ENCODE assay signal across 18 cellular contexts in genomic region chr5:173662896-173663809, GRCh38. TPM values are rescaled to one million over a fixed set of nuclear protein-coding genes. Genes with fewer than 3 reads are reported as not detected.
DNase-seq lines count a peak whose midpoint lies in the region; ATAC-seq and TF ChIP-seq lines count a peak whose summit lies in the region.
"Had no signal": no experiment of that assay in that cellular context is flagged by ENCODE, and none has a peak within 500 bp of the region (broad histone marks: within the 10 kb centered on the region; RNA-seq: fewer than 3 reads in every experiment).

No MANE protein-coding gene starts in this region.

- no peak overlapping the region for H2AFZ ChIP-seq in mammary epithelial cell (ENCODE audit: low read depth, low read length)
- peak overlapping the region; percentile 24; the same call in 1 of the 2 replicates for H2AFZ ChIP-seq in PC-3 (ENCODE audit: low read length)

- BruUV-seq in mammary epithelial cell (replicated peaks; lab: Mats Ljungman, UMichigan) = no TSS peak
- BruUV-seq in PC-3 (replicated peaks; lab: Mats Ljungman, UMichigan) = no TSS peak

- H3K36me3 ChIP-seq in mammary epithelial cell (ENCODE audit: insufficient read depth, low read length) (no peaks in the 10 kb centered on the region), PC-3 (ENCODE audit: low read depth, low read length) (no peaks in the 10 kb centered on the region)
- H3K36me3 ChIP-seq: BE2C had no signal

- in situ Hi-C loops in T47D (cut with HindIII; ENCODE audit: low pct_unique_long_range_greater_than_20kb, low sequenced_read_pairs) = no loop called here
- in situ Hi-C loops in mammary epithelial cell (cut with MboI; ENCODE audit: low sequenced_read_pairs in 2 of 2) = no loop called here

- no peaks in the 10 kb centered on the region for H3K79me2 ChIP-seq in mammary epithelial cell (ENCODE audit: insufficient read depth, low read length)
- H3K79me2 ChIP-seq in PC-3 (ENCODE audit: low read length) = no peaks in the 10 kb centered on the region

- H3K9me3 ChIP-seq in mammary epithelial cell (replicated peaks; ENCODE audit: insufficient read depth, low read length) (peaks cover 2% of the 10 kb centered on the region), PC-3 (ENCODE audit: low read length) (no peaks in the 10 kb centered on the region)
- H3K9me3 ChIP-seq: BE2C had no signal

- H3F3A ChIP-seq in PC-3 (ENCODE audit: low read length, unreplicated experiment) = no peaks in the 10 kb centered on the region

- no peak for TF ChIP-seq CTCF in mammary epithelial cell (conservative IDR thresholded peaks at IDR 0.05 in 1 of 2, IDR thresholded peaks at IDR 0.05 in 1 of 2; ENCODE audit: extremely low read depth in 1 of 2, insufficient read depth in 1 of 2, low read depth in 1 of 2, low read length in 2 of 2)
- TF ChIP-seq CTCF in PC-3 (conservative IDR thresholded peaks at IDR 0.05; ENCODE audit: low read depth, low read length) = no peak
- no peak for TF ChIP-seq CTCF in epithelial cell of esophagus (IDR thresholded peaks at IDR 0.05; ENCODE audit: insufficient read depth, low read depth, low read length, missing control alignments)

- no peak overlapping the region for H3K4me2 ChIP-seq in mammary epithelial cell (ENCODE audit: insufficient read depth, low read depth, low read length)
- H3K4me2 ChIP-seq in PC-3 (ENCODE audit: low read length) = peak overlapping the region; percentile 26

- H3K4me3 ChIP-seq in mammary epithelial cell (replicated peaks in 1 of 3; ENCODE audit: insufficient read depth in 1 of 3, low read depth in 2 of 3, low read length in 3 of 3) (no peak overlapping the region), PC-3 (ENCODE audit: low read length) (no peak overlapping the region), epithelial cell of esophagus (ENCODE audit: low read length) (no peak overlapping the region)

- H4K20me1 ChIP-seq in mammary epithelial cell (ENCODE audit: insufficient read depth, low read length) (no peaks in the 10 kb centered on the region), PC-3 (ENCODE audit: low read length) (no peaks in the 10 kb centered on the region)

- peak; percentile 75 for ATAC-seq in PC-3
- ATAC-seq: SK-N-SH treated with all-trans-retinoic acid at 6 μM for 48 hours had no signal

- dilution Hi-C loops in mammary epithelial cell (cut with HindIII; ENCODE audit: low sequenced_read_pairs) = no loop called here

- WGBS in mammary epithelial cell (ENCODE audit: low coverage, missing lambda C conversion rate) = 75% methylated on average over 14 of the region's 16 CpGs

- H3K9me2 ChIP-seq in PC-3 (replicated peaks; ENCODE audit: low read length) = no peaks in the 10 kb centered on the region

- H3K4me1 ChIP-seq in mammary epithelial cell (ENCODE audit: insufficient read depth, low read length) (no peaks in the 10 kb centered on the region), PC-3 (ENCODE audit: insufficient read depth, low read length) (peaks cover 16% of the 10 kb centered on the region)

- DNase-seq in T47D (ENCODE audit: low read depth in 1 of 2, low spot score in 1 of 2) (peak; percentile 25 to 84), mammary epithelial cell (no peak), PC-3 (peak; percentile 86), epithelial cell of esophagus (ENCODE audit: low read depth) (peak; percentile 13), NAMALWA (ENCODE audit: low spot score) (no peak), NCI-H2107 treated with DMSO at 0.1 percent for 48 hours (lab: John Stamatoyannopoulos, UW; ENCODE audit: unreplicated experiment) (no peak), caudate nucleus (lab: John Stamatoyannopoulos, UW) (no peak)
- DNase-seq: CD8-positive, alpha-beta memory T cell; DND-41; H7; IMR-90; Karpas-422; MM.1S; NCI-H1092 treated with DMSO at 0.1 percent for 48 hours; NCI-H2081; NCI-H446 treated with DMSO at 0.1 percent for 48 hours had no signal

- CTCF ChIA-PET in mammary epithelial cell (lab: Charles Lee; ENCODE audit: low non-redundant PET) (no interaction called here), PC-3 (lab: Charles Lee) (interaction anchor here (0.5 kb wide), 1 partner anchor 518 kb away, joined by 3 read pairs; no protein-coding TSS in a partner anchor)

- H3K9ac ChIP-seq in mammary epithelial cell (ENCODE audit: insufficient read depth, low read length) (no peak overlapping the region), PC-3 (ENCODE audit: low read length) (no peak overlapping the region)

- H3K27me3 ChIP-seq in mammary epithelial cell (ENCODE audit: insufficient read depth, low read length) (no peaks in the 10 kb centered on the region), PC-3 (ENCODE audit: low read length) (no peaks in the 10 kb centered on the region)
- H3K27me3 ChIP-seq: BE2C had no signal

- no peak overlapping the region for H3K27ac ChIP-seq in mammary epithelial cell (ENCODE audit: insufficient read depth, low read depth, low read length)
- peak overlapping the region; percentile 42 for H3K27ac ChIP-seq in PC-3 (ENCODE audit: low read length)
- no peak overlapping the region for H3K27ac ChIP-seq in caudate nucleus (ENCODE audit: low read depth, low read length)

- intact Hi-C loops in mammary epithelial cell (cut with micrococcal nuclease) (no loop called here), PC-3 (cut with micrococcal nuclease) (no loop called here)

- POLR2A ChIA-PET in PC-3 (lab: Charles Lee; ENCODE audit: unreplicated experiment) = no interaction called here

RNA-seq across cellular contexts. Expression of gene BOD1, which starts 46.7 kb away (rescaled TPM):
- total RNA-seq in mammary epithelial cell (10 to 100 TPM; 50.5 to 57.3 TPM), PC-3 (2014; rRNA removed) (153 and 160 TPM in 2 replicates)
- polyA plus RNA-seq in mammary epithelial cell = 41.4 TPM
- 61.8 TPM for polyA minus RNA-seq in mammary epithelial cell

Comparison
In these comparisons a context has a peak if more than half of its experiments do, and no peak if none do; other contexts are left out.
1. DNase-seq: peak in T47D (2 of 2), PC-3 (single experiment) and epithelial cell of esophagus (single experiment); none in mammary epithelial cell (single experiment), NAMALWA (single experiment), NCI-H2107 treated with DMSO at 0.1 percent for 48 hours (single experiment) and caudate nucleus (0 of 61).